ENCODE assay signal across 1 cellular context in the genomic region with DNA sequence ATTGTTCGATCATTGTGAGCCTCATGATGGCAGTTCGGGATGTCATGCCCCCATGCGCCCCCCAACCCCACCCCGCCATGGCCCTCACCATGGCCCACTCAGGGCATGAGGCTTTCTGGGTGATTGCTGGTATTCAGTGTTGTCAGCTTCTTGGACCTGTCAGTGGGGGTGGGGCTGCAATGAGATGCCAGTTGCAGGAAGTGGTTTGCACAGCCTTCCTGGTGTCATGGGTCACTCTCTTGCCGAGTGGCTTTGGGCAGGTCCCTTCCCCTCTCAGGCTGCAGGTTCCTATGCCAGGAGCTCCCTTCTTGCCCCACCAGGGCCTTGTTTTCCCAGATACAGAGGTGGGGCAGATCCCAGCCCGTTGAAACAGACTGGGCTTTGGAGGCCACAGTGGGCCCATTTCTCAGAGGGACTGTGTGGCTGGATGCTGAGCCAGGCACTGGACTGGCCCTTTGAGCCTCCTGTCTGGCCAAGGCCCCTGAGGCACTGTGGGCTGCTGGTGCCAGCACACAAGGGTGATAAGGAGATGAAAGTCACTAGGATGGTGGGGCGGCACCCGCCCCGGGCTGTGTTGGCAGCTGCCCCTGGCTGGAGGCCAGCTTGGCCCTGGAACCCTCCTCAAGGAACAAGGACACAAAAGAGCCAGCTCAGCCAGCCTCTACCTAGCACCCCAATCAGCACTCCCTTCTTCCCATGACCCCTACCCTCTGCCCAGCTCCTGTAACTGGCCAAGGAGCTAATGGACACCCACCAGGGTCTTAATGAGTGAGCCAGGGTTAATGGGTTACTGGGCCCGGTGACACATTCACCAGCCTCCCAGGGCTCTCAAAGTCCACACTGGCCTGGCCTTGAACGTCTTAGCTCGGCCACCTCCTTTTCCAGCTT.
TF ChIP-seq lines count a peak whose summit lies in the region.

No MANE protein-coding gene starts in this region.

TF ChIP-seq in HepG2, 621 proteins besides CTCF, POLR2A, EP300 and RAD21 (continued from another document and continues in another):
- TF ChIP-seq, protein P1, sequence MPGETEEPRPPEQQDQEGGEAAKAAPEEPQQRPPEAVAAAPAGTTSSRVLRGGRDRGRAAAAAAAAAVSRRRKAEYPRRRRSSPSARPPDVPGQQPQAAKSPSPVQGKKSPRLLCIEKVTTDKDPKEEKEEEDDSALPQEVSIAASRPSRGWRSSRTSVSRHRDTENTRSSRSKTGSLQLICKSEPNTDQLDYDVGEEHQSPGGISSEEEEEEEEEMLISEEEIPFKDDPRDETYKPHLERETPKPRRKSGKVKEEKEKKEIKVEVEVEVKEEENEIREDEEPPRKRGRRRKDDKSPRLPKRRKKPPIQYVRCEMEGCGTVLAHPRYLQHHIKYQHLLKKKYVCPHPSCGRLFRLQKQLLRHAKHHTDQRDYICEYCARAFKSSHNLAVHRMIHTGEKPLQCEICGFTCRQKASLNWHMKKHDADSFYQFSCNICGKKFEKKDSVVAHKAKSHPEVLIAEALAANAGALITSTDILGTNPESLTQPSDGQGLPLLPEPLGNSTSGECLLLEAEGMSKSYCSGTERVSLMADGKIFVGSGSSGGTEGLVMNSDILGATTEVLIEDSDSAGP (CRISPR knock-in tag; IDR thresholded peaks at IDR 0.05; ENCODE audit: borderline replicate concordance): peak; percentile 33; the same call in 1 of the 2 replicates
- TF ChIP-seq, protein P2, sequence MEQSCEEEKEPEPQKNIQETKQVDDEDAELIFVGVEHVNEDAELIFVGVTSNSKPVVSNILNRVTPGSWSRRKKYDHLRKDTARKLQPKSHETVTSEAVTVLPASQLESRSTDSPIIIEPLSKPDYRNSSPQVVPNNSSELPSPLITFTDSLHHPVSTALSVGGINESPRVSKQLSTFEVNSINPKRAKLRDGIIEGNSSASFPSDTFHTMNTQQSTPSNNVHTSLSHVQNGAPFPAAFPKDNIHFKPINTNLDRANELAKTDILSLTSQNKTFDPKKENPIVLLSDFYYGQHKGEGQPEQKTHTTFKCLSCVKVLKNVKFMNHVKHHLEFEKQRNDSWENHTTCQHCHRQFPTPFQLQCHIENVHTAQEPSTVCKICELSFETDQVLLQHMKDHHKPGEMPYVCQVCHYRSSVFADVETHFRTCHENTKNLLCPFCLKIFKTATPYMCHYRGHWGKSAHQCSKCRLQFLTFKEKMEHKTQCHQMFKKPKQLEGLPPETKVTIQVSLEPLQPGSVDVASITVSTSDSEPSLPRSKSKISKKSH (CRISPR knock-in tag; IDR thresholded peaks at IDR 0.05; ENCODE audit: borderline replicate concordance): no peak; the same call in 1 of the 2 replicates
- peak; percentile 50 for TF ChIP-seq ZFY (CRISPR knock-in tag; IDR thresholded peaks at IDR 0.05)
- TF ChIP-seq ZFP36L2 (CRISPR knock-in tag; IDR thresholded peaks at IDR 0.05): no peak
- TF ChIP-seq, protein P3, sequence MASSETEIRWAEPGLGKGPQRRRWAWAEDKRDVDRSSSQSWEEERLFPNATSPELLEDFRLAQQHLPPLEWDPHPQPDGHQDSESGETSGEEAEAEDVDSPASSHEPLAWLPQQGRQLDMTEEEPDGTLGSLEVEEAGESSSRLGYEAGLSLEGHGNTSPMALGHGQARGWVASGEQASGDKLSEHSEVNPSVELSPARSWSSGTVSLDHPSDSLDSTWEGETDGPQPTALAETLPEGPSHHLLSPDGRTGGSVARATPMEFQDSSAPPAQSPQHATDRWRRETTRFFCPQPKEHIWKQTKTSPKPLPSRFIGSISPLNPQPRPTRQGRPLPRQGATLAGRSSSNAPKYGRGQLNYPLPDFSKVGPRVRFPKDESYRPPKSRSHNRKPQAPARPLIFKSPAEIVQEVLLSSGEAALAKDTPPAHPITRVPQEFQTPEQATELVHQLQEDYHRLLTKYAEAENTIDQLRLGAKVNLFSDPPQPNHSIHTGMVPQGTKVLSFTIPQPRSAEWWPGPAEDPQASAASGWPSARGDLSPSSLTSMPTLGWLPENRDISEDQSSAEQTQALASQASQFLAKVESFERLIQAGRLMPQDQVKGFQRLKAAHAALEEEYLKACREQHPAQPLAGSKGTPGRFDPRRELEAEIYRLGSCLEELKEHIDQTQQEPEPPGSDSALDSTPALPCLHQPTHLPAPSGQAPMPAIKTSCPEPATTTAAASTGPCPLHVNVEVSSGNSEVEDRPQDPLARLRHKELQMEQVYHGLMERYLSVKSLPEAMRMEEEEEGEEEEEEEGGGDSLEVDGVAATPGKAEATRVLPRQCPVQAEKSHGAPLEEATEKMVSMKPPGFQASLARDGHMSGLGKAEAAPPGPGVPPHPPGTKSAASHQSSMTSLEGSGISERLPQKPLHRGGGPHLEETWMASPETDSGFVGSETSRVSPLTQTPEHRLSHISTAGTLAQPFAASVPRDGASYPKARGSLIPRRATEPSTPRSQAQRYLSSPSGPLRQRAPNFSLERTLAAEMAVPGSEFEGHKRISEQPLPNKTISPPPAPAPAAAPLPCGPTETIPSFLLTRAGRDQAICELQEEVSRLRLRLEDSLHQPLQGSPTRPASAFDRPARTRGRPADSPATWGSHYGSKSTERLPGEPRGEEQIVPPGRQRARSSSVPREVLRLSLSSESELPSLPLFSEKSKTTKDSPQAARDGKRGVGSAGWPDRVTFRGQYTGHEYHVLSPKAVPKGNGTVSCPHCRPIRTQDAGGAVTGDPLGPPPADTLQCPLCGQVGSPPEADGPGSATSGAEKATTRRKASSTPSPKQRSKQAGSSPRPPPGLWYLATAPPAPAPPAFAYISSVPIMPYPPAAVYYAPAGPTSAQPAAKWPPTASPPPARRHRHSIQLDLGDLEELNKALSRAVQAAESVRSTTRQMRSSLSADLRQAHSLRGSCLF (CRISPR knock-in tag; IDR thresholded peaks at IDR 0.05; ENCODE audit: borderline replicate concordance): no peak
- TF ChIP-seq ZFP36L1 (CRISPR knock-in tag; IDR thresholded peaks at IDR 0.05): no peak
- TF ChIP-seq TBX2 (CRISPR knock-in tag; IDR thresholded peaks at IDR 0.05; ENCODE audit: borderline replicate concordance): peak; percentile 98
- no peak for TF ChIP-seq ZNF180 (CRISPR knock-in tag; IDR thresholded peaks at IDR 0.05; ENCODE audit: borderline replicate concordance, low read depth)
- no peak for TF ChIP-seq DPF2 (CRISPR knock-in tag; IDR thresholded peaks at IDR 0.05; ENCODE audit: borderline replicate concordance, low read depth)
- TF ChIP-seq, protein P4, sequence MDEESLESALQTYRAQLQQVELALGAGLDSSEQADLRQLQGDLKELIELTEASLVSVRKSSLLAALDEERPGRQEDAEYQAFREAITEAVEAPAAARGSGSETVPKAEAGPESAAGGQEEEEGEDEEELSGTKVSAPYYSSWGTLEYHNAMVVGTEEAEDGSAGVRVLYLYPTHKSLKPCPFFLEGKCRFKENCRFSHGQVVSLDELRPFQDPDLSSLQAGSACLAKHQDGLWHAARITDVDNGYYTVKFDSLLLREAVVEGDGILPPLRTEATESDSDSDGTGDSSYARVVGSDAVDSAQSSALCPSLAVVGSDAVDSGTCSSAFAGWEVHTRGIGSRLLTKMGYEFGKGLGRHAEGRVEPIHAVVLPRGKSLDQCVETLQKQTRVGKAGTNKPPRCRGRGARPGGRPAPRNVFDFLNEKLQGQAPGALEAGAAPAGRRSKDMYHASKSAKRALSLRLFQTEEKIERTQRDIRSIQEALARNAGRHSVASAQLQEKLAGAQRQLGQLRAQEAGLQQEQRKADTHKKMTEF (CRISPR knock-in tag; IDR thresholded peaks at IDR 0.05): peak; percentile 51; the same call in 1 of the 2 replicates
- no peak; the same call in 1 of the 2 replicates for TF ChIP-seq ZNF891 (CRISPR knock-in tag; IDR thresholded peaks at IDR 0.05)
- no peak for TF ChIP-seq SRSF9 (IDR thresholded peaks at IDR 0.05; ENCODE audit: borderline replicate concordance, insufficient read depth, low read depth, low read length, poor library complexity, severe bottlenecking)
- TF ChIP-seq HDAC1 (CRISPR knock-in tag; IDR thresholded peaks at IDR 0.05): no peak; the same call in 1 of the 2 replicates
- no peak for TF ChIP-seq RORA (CRISPR knock-in tag; IDR thresholded peaks at IDR 0.05)
- peak; percentile 39; the same call in 1 of the 2 replicates for TF ChIP-seq REPIN1 (CRISPR knock-in tag; IDR thresholded peaks at IDR 0.05; ENCODE audit: borderline replicate concordance, low read depth)
- peak; percentile 30; the same call in 1 of the 2 replicates for TF ChIP-seq FOXK1 (CRISPR knock-in tag; IDR thresholded peaks at IDR 0.05; ENCODE audit: borderline replicate concordance, low read depth)
- TF ChIP-seq ISL2 (CRISPR knock-in tag; IDR thresholded peaks at IDR 0.05): peak; percentile 38; the same call in 1 of the 2 replicates
- no peak for TF ChIP-seq ZKSCAN8 (CRISPR knock-in tag; IDR thresholded peaks at IDR 0.05; ENCODE audit: borderline replicate concordance)
- no peak for TF ChIP-seq ZNF160 (CRISPR knock-in tag; IDR thresholded peaks at IDR 0.05)
- TF ChIP-seq, protein P5, sequence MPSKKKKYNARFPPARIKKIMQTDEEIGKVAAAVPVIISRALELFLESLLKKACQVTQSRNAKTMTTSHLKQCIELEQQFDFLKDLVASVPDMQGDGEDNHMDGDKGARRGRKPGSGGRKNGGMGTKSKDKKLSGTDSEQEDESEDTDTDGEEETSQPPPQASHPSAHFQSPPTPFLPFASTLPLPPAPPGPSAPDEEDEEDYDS (CRISPR knock-in tag; IDR thresholded peaks at IDR 0.05): peak; percentile 85
- TF ChIP-seq, protein P6, sequence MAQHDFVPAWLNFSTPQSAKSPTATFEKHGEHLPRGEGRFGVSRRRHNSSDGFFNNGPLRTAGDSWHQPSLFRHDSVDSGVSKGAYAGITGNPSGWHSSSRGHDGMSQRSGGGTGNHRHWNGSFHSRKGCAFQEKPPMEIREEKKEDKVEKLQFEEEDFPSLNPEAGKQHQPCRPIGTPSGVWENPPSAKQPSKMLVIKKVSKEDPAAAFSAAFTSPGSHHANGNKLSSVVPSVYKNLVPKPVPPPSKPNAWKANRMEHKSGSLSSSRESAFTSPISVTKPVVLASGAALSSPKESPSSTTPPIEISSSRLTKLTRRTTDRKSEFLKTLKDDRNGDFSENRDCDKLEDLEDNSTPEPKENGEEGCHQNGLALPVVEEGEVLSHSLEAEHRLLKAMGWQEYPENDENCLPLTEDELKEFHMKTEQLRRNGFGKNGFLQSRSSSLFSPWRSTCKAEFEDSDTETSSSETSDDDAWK (CRISPR knock-in tag; IDR thresholded peaks at IDR 0.05): no peak
- peak; percentile 26; the same call in 1 of the 2 replicates for TF ChIP-seq FOXC1 (CRISPR knock-in tag; IDR thresholded peaks at IDR 0.05; ENCODE audit: borderline replicate concordance)
- peak; percentile 39; the same call in 1 of the 2 replicates for TF ChIP-seq MEF2D (CRISPR knock-in tag; IDR thresholded peaks at IDR 0.05)
- TF ChIP-seq, protein P7, sequence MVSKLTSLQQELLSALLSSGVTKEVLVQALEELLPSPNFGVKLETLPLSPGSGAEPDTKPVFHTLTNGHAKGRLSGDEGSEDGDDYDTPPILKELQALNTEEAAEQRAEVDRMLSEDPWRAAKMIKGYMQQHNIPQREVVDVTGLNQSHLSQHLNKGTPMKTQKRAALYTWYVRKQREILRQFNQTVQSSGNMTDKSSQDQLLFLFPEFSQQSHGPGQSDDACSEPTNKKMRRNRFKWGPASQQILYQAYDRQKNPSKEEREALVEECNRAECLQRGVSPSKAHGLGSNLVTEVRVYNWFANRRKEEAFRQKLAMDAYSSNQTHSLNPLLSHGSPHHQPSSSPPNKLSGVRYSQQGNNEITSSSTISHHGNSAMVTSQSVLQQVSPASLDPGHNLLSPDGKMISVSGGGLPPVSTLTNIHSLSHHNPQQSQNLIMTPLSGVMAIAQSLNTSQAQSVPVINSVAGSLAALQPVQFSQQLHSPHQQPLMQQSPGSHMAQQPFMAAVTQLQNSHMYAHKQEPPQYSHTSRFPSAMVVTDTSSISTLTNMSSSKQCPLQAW (CRISPR knock-in tag; IDR thresholded peaks at IDR 0.05): peak; percentile 83
- TF ChIP-seq, protein P8, sequence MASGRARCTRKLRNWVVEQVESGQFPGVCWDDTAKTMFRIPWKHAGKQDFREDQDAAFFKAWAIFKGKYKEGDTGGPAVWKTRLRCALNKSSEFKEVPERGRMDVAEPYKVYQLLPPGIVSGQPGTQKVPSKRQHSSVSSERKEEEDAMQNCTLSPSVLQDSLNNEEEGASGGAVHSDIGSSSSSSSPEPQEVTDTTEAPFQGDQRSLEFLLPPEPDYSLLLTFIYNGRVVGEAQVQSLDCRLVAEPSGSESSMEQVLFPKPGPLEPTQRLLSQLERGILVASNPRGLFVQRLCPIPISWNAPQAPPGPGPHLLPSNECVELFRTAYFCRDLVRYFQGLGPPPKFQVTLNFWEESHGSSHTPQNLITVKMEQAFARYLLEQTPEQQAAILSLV (CRISPR knock-in tag; IDR thresholded peaks at IDR 0.05; ENCODE audit: borderline replicate concordance): 0 out of 2 replicates have a peak, but pooled peaks have one; percentile 6
- TF ChIP-seq, protein P9, sequence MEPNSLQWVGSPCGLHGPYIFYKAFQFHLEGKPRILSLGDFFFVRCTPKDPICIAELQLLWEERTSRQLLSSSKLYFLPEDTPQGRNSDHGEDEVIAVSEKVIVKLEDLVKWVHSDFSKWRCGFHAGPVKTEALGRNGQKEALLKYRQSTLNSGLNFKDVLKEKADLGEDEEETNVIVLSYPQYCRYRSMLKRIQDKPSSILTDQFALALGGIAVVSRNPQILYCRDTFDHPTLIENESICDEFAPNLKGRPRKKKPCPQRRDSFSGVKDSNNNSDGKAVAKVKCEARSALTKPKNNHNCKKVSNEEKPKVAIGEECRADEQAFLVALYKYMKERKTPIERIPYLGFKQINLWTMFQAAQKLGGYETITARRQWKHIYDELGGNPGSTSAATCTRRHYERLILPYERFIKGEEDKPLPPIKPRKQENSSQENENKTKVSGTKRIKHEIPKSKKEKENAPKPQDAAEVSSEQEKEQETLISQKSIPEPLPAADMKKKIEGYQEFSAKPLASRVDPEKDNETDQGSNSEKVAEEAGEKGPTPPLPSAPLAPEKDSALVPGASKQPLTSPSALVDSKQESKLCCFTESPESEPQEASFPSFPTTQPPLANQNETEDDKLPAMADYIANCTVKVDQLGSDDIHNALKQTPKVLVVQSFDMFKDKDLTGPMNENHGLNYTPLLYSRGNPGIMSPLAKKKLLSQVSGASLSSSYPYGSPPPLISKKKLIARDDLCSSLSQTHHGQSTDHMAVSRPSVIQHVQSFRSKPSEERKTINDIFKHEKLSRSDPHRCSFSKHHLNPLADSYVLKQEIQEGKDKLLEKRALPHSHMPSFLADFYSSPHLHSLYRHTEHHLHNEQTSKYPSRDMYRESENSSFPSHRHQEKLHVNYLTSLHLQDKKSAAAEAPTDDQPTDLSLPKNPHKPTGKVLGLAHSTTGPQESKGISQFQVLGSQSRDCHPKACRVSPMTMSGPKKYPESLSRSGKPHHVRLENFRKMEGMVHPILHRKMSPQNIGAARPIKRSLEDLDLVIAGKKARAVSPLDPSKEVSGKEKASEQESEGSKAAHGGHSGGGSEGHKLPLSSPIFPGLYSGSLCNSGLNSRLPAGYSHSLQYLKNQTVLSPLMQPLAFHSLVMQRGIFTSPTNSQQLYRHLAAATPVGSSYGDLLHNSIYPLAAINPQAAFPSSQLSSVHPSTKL (CRISPR knock-in tag; IDR thresholded peaks at IDR 0.05): peak; percentile 61
- TF ChIP-seq RARA (CRISPR knock-in tag; IDR thresholded peaks at IDR 0.05): peak; percentile 97
- TF ChIP-seq THAP11 (CRISPR knock-in tag; IDR thresholded peaks at IDR 0.05): peak; percentile 41; the same call in 1 of the 2 replicates
- TF ChIP-seq, protein P10, sequence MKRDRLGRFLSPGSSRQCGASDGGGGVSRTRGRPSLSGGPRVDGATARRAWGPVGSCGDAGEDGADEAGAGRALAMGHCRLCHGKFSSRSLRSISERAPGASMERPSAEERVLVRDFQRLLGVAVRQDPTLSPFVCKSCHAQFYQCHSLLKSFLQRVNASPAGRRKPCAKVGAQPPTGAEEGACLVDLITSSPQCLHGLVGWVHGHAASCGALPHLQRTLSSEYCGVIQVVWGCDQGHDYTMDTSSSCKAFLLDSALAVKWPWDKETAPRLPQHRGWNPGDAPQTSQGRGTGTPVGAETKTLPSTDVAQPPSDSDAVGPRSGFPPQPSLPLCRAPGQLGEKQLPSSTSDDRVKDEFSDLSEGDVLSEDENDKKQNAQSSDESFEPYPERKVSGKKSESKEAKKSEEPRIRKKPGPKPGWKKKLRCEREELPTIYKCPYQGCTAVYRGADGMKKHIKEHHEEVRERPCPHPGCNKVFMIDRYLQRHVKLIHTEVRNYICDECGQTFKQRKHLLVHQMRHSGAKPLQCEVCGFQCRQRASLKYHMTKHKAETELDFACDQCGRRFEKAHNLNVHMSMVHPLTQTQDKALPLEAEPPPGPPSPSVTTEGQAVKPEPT (CRISPR knock-in tag; IDR thresholded peaks at IDR 0.05; ENCODE audit: low read depth): no peak
- no peak; the same call in 1 of the 2 replicates for TF ChIP-seq PPARG (CRISPR knock-in tag; conservative IDR thresholded peaks at IDR 0.05)
